In the genomic region with DNA sequence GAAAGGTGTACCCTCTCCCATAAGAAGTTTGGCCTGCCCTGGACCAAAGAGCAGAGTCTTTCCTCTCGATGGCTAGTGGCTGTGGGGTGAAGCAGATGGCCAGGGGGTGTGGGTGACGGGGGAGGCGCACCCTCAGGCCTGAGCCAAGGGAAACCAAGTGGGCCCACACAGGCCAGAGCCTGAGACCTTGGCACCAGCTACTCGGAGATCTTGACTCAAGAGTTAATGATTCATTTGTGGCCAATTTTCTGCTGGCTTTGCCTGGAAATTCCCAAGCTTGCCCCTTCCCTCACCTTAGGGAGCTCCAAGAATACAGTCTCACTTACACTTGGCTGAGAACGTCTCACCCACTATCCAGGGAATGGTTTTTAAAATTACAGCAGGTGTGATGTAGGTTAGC, we compare ENCODE assay signal across 13 cellular contexts. TPM values are rescaled to one million over a fixed set of nuclear protein-coding genes. Genes with fewer than 3 reads are reported as not detected.
A peak's percentile ranks its signal among the peaks of the same experiment; 100 is the strongest.
DNase-seq lines count a peak whose midpoint lies in the region; ATAC-seq, FAIRE-seq and TF ChIP-seq lines count a peak whose summit lies in the region.
"Had no signal": no experiment of that assay in that cellular context is flagged by ENCODE, and none has a peak within 500 bp of the region (broad histone marks: within the 10 kb centered on the region; RNA-seq: fewer than 3 reads in every experiment).

No MANE protein-coding gene starts in this region.

- H3K9me3 Mint-ChIP-seq in astrocyte (ENCODE audit: unreplicated experiment), result no peaks in the 10 kb centered on the region
- no peaks in the 10 kb centered on the region for H3K9me3 Mint-ChIP-seq in stimulated activated effector memory CD8-positive, alpha-beta T cell treated with anti-CD3 and anti-CD28 coated beads, Interleukin-12 subunit alpha, Interleukin-12 subunit beta, amount 100 ng/mL, for 72 hours
- H3K9me3 Mint-ChIP-seq in activated T-cell treated with anti-CD3 and anti-CD28 coated beads, Interleukin-2, amount 50 U/mL, for 4 hours, result no peaks in the 10 kb centered on the region
- H3K9me3 Mint-ChIP-seq: activated naive CD4-positive, alpha-beta T cell treated with anti-CD3 and anti-CD28 coated beads for 36 hours had no signal

- H3K36me3 Mint-ChIP-seq in astrocyte (ENCODE audit: low read depth, unreplicated experiment), result peaks cover 15% of the 10 kb centered on the region
- peaks cover 12% of the 10 kb centered on the region for H3K36me3 Mint-ChIP-seq in stimulated activated effector memory CD8-positive, alpha-beta T cell treated with anti-CD3 and anti-CD28 coated beads, Interleukin-12 subunit alpha, Interleukin-12 subunit beta, amount 100 ng/mL, for 72 hours
- H3K36me3 Mint-ChIP-seq in activated T-cell treated with anti-CD3 and anti-CD28 coated beads, Interleukin-2, amount 50 U/mL, for 4 hours (ENCODE audit: insufficient read depth), result no peaks in the 10 kb centered on the region

- no peaks in the 10 kb centered on the region for H3K27me3 ChIP-seq in astrocyte (ENCODE audit: insufficient read depth, low read length)

- no peak for TF ChIP-seq POLR2A in H54 (IDR thresholded peaks at IDR 0.05; ENCODE audit: low read depth, low read length)

- H3K9ac ChIP-seq in astrocyte (ENCODE audit: low read length), result peak overlapping the region; percentile 70

- H3K27ac Mint-ChIP-seq in astrocyte (ENCODE audit: unreplicated experiment), result no peak overlapping the region
- H3K27ac Mint-ChIP-seq in stimulated activated effector memory CD8-positive, alpha-beta T cell treated with anti-CD3 and anti-CD28 coated beads, Interleukin-12 subunit alpha, Interleukin-12 subunit beta, amount 100 ng/mL, for 72 hours, result peak overlapping the region; percentile 43
- H3K27ac Mint-ChIP-seq: activated CD4-positive, alpha-beta T cell treated with anti-CD3 and anti-CD28 coated beads for 36 hours; activated naive CD4-positive, alpha-beta T cell treated with anti-CD3 and anti-CD28 coated beads for 36 hours had no signal

- no peak overlapping the region for H2AFZ ChIP-seq in astrocyte (ENCODE audit: low read depth, low read length)

- H4K20me1 ChIP-seq in astrocyte (ENCODE audit: insufficient read depth, low read length), result peaks cover 98% of the 10 kb centered on the region

- no peaks in the 10 kb centered on the region for H3K27me3 Mint-ChIP-seq in astrocyte (ENCODE audit: low read depth, unreplicated experiment)
- no peaks in the 10 kb centered on the region for H3K27me3 Mint-ChIP-seq in activated T-cell treated with anti-CD3 and anti-CD28 coated beads, Interleukin-2, amount 50 U/mL, for 4 hours (ENCODE audit: low read depth)
- H3K27me3 Mint-ChIP-seq: activated CD4-positive, alpha-beta T cell treated with anti-CD3 and anti-CD28 coated beads for 36 hours had no signal

- H3K4me1 Mint-ChIP-seq in astrocyte (ENCODE audit: low read depth, unreplicated experiment), result peaks cover 48% of the 10 kb centered on the region
- peaks cover 73% of the 10 kb centered on the region for H3K4me1 Mint-ChIP-seq in stimulated activated effector memory CD8-positive, alpha-beta T cell treated with anti-CD3 and anti-CD28 coated beads, Interleukin-12 subunit alpha, Interleukin-12 subunit beta, amount 100 ng/mL, for 72 hours
- H3K4me1 Mint-ChIP-seq in activated T-cell treated with anti-CD3 and anti-CD28 coated beads, Interleukin-2, amount 50 U/mL, for 4 hours (ENCODE audit: low read depth), result peaks cover 42% of the 10 kb centered on the region

- FAIRE-seq in H54 (lab: Jason Lieb, UNC), result peak; percentile 72
- no peak for FAIRE-seq in astrocyte (lab: Jason Lieb, UNC)
- FAIRE-seq in GM19239 (lab: Jason Lieb, UNC), result no peak
- FAIRE-seq: small intestine had no signal

- peaks cover 53% of the 10 kb centered on the region for H3K4me1 ChIP-seq in astrocyte (ENCODE audit: insufficient read depth, low read length)

- H3K4me2 ChIP-seq in astrocyte (ENCODE audit: low read length), result peak overlapping the region; percentile 43

- no peak for TF ChIP-seq CTCF in astrocyte (IDR thresholded peaks at IDR 0.05; ENCODE audit: insufficient read depth, low read depth, low read length)

- peaks cover 6% of the 10 kb centered on the region for H3K36me3 ChIP-seq in astrocyte (ENCODE audit: insufficient read depth, low read length)

- peak overlapping the region; percentile 12 for H3K4me3 Mint-ChIP-seq in astrocyte (ENCODE audit: unreplicated experiment)
- H3K4me3 Mint-ChIP-seq in stimulated activated effector memory CD8-positive, alpha-beta T cell treated with anti-CD3 and anti-CD28 coated beads, Interleukin-12 subunit alpha, Interleukin-12 subunit beta, amount 100 ng/mL, for 72 hours, result no peak overlapping the region
- H3K4me3 Mint-ChIP-seq in activated T-cell treated with anti-CD3 and anti-CD28 coated beads, Interleukin-2, amount 50 U/mL, for 4 hours, result no peak overlapping the region
- H3K4me3 Mint-ChIP-seq: activated CD4-positive, alpha-beta T cell treated with anti-CD3 and anti-CD28 coated beads for 36 hours; activated naive CD4-positive, alpha-beta T cell treated with anti-CD3 and anti-CD28 coated beads for 36 hours had no signal

- peak overlapping the region; percentile 81 for H3K27ac ChIP-seq in astrocyte (ENCODE audit: low read depth, low read length)

- H3K9me3 ChIP-seq in astrocyte (ENCODE audit: insufficient read depth, low read depth, low read length), result no peaks in the 10 kb centered on the region
- H3K9me3 ChIP-seq: lower lobe of right lung had no signal

- peaks cover 100% of the 10 kb centered on the region for H3K79me2 ChIP-seq in astrocyte (ENCODE audit: insufficient read depth, low read length)

- H3K4me3 ChIP-seq in astrocyte (ENCODE audit: insufficient read depth, low read depth, low read length), result no peak overlapping the region
- H3K4me3 ChIP-seq: lower lobe of right lung had no signal

- no peak for ATAC-seq in stimulated activated effector memory CD8-positive, alpha-beta T cell treated with anti-CD3 and anti-CD28 coated beads, Interleukin-12 subunit alpha, Interleukin-12 subunit beta, amount 100 ng/mL, for 72 hours
- ATAC-seq in activated T-cell treated with anti-CD3 and anti-CD28 coated beads, Interleukin-2, amount 50 U/mL, for 4 hours, result no peak
- ATAC-seq: activated CD4-positive, alpha-beta T cell treated with anti-CD3 and anti-CD28 coated beads for 36 hours had no signal

- DNase-seq in H54 (ENCODE audit: insufficient read length, low spot score) (peak; percentile 64), astrocyte (ENCODE audit: low read depth) (peak; percentile 91), iris pigment epithelial cell (ENCODE audit: low read depth) (peak; percentile 59), NCI-H1436 treated with DMSO at 0.1 percent for 48 hours (lab: John Stamatoyannopoulos, UW) (no peak), NOMO-1 treated with dmso at 0.1 percent for 144 hours (lab: John Stamatoyannopoulos, UW; ENCODE audit: unreplicated experiment) (no peak), GM19239 (ENCODE audit: insufficient read length, low spot score) (no peak)
- DNase-seq in stimulated activated effector memory CD8-positive, alpha-beta T cell treated with anti-CD3 and anti-CD28 coated beads, Interleukin-12 subunit alpha, Interleukin-12 subunit beta, amount 100 ng/mL, for 72 hours (ENCODE audit: low spot score in 2 of 2), result no peak
- no peak for DNase-seq in activated T-cell treated with anti-CD3 and anti-CD28 coated beads, Interleukin-2, amount 50 U/mL, for 4 hours
- DNase-seq: activated CD4-positive, alpha-beta T cell treated with anti-CD3 and anti-CD28 coated beads for 36 hours; activated naive CD4-positive, alpha-beta T cell treated with anti-CD3 and anti-CD28 coated beads for 36 hours; DMS153; lower lobe of right lung; small intestine had no signal

RNA-seq across cellular contexts. Expression of gene ZMIZ1, which starts 42.7 kb away (rescaled TPM):
- total RNA-seq in astrocyte, result 45.5 and 49.7 TPM in 2 replicates
- total RNA-seq in activated T-cell treated with anti-CD3 and anti-CD28 coated beads, Interleukin-2, amount 50 U/mL, for 4 hours, result 10 to 100 TPM; 17.7 to 21.0 (median 18.0) TPM

Comparison
In these comparisons a context has a peak if more than half of its experiments do, and no peak if none do; other contexts are left out.
1. DNase-seq: peak in H54 (single experiment), astrocyte (single experiment) and iris pigment epithelial cell (single experiment); none in stimulated activated effector memory CD8-positive, alpha-beta T cell treated with anti-CD3 and anti-CD28 coated beads, Interleukin-12 subunit alpha, Interleukin-12 subunit beta, amount 100 ng/mL, for 72 hours (0 of 2), NCI-H1436 treated with DMSO at 0.1 percent for 48 hours (single experiment), NOMO-1 treated with dmso at 0.1 percent for 144 hours (single experiment), activated T-cell treated with anti-CD3 and anti-CD28 coated beads, Interleukin-2, amount 50 U/mL, for 4 hours (single experiment) and GM19239 (single experiment).